ENCODE assay signal across 19 cellular contexts in the genomic region with DNA sequence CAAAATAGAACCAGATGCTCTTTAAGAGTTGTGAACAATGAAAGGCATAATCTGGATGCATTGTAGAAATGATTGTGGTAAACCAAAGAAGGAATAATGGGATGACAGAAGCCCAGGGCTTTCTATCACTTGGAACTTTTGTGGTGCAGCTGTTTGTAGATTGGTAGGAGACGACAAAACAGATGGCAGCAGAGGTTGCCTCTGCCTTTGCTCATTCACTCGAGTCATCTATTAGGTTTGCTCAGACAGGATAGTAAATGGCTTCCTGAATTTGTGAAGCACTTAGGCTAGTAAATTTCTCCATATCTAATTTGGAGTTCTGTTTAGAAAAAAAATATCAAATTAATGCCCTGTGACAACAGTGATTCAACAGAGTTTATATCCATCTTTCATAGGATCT.
DNase-seq lines count a peak whose midpoint lies in the region; ATAC-seq and TF ChIP-seq lines count a peak whose summit lies in the region.
"Had no signal": no experiment of that assay in that cellular context is flagged by ENCODE, and none has a peak within 500 bp of the region (broad histone marks: within the 10 kb centered on the region; RNA-seq: fewer than 3 reads in every experiment).

No MANE protein-coding gene starts in this region.

- H4K8ac ChIP-seq in mesenchymal stem cell (ENCODE audit: low read length) = no peak overlapping the region

- DNase-seq in AG20443 (ENCODE audit: low spot score) (peak; percentile 12), NCI-H2107 (lab: John Stamatoyannopoulos, UW) (peak; percentile 31), mesenchymal stem cell (no peak), SKM-1 (lab: John Stamatoyannopoulos, UW; ENCODE audit: unreplicated experiment) (no peak), KG1 (lab: John Stamatoyannopoulos, UW) (no peak)
- DNase-seq in effector CD4-positive, alpha-beta T cell = no peak
- DNase-seq: activated CD4-positive, alpha-beta T cell treated with anti-CD3 and anti-CD28 coated beads, Interleukin-2, amount 50 U/mL, for 4 hours; activated naive CD4-positive, alpha-beta T cell treated with anti-CD3 and anti-CD28 coated beads for 36 hours; CD4-positive, alpha-beta memory T cell; left cardiac atrium; NCI-H2081; NK-92 treated with Interleukin-12 subunit alpha and Interleukin-12 subunit beta, amount 100 ng/mL, for 24 hours; retina; tibial artery had no signal

- H3K9ac ChIP-seq in mesenchymal stem cell (ENCODE audit: low read length) = no peak overlapping the region

- 32% methylated on average over 1 of the region's 2 CpGs for WGBS in mesenchymal stem cell

- no peaks in the 10 kb centered on the region for H3K9me3 ChIP-seq in mesenchymal stem cell (ENCODE audit: control insufficient read depth, low read length)
- H3K9me3 ChIP-seq: ascending aorta, tibial artery had no signal

- no peak overlapping the region for H3K4me3 ChIP-seq in mesenchymal stem cell (ENCODE audit: insufficient read depth in 1 of 2, low read depth in 1 of 2, low read length in 2 of 2)
- H3K4me3 ChIP-seq: ascending aorta, tibial artery had no signal

- H3K4me2 ChIP-seq in mesenchymal stem cell (ENCODE audit: low read length, poor library complexity, severe bottlenecking) = no peak overlapping the region

- H2BK5ac ChIP-seq in mesenchymal stem cell (ENCODE audit: low read depth, low read length, poor library complexity, severe bottlenecking) = no peak overlapping the region

- H2BK15ac ChIP-seq in mesenchymal stem cell (ENCODE audit: low read depth, poor library complexity, severe bottlenecking) = no peak overlapping the region

- H3K79me1 ChIP-seq in mesenchymal stem cell (replicated peaks; ENCODE audit: low read length, poor library complexity, severe bottlenecking) = peaks cover 2% of the 10 kb centered on the region

- peaks cover 8% of the 10 kb centered on the region for H3K4me1 ChIP-seq in mesenchymal stem cell (ENCODE audit: control insufficient read depth, insufficient read depth, low read depth, low read length)
- H3K4me1 ChIP-seq: ascending aorta, tibial artery had no signal

- H2BK12ac ChIP-seq in mesenchymal stem cell (ENCODE audit: low read length in 2 of 2) = no peak overlapping the region

- H2AK5ac ChIP-seq in mesenchymal stem cell (ENCODE audit: low read length, severe bottlenecking) = no peak overlapping the region

- H3K23ac ChIP-seq in mesenchymal stem cell (ENCODE audit: low read length in 2 of 2) = no peak overlapping the region

- H3K14ac ChIP-seq in mesenchymal stem cell (ENCODE audit: low read length in 2 of 2) = no peak overlapping the region

- H3K4ac ChIP-seq in mesenchymal stem cell (ENCODE audit: low read depth in 1 of 2, low read length in 2 of 2) = no peak overlapping the region

- peak overlapping the region; percentile 26 for H3K27ac ChIP-seq in mesenchymal stem cell (ENCODE audit: low read length, poor library complexity, severe bottlenecking)
- H3K27ac ChIP-seq: ascending aorta, RWPE1, tibial artery had no signal

- no peak overlapping the region for H3K18ac ChIP-seq in mesenchymal stem cell (ENCODE audit: low read depth in 1 of 2, low read length in 2 of 2)

- peak; percentile 48; the same call in 2 of the 3 replicates for ATAC-seq in SK-N-SH treated with all-trans-retinoic acid at 6 μM for 48 hours
- no peak for ATAC-seq in HG02852 (IDR thresholded peaks at IDR 0.05; ENCODE audit: unreplicated experiment)
- ATAC-seq: left cardiac atrium; stimulated activated effector memory CD8-positive, alpha-beta T cell treated with anti-CD3 and anti-CD28 coated beads, Interleukin-12 subunit alpha, Interleukin-12 subunit beta, amount 100 ng/mL, for 72 hours had no signal

- no peak overlapping the region for H4K91ac ChIP-seq in mesenchymal stem cell (ENCODE audit: low read length)

- H3K27me3 ChIP-seq in mesenchymal stem cell (ENCODE audit: control insufficient read depth in 1 of 2, insufficient read depth in 1 of 2, low read length in 2 of 2) = no peaks in the 10 kb centered on the region
- H3K27me3 ChIP-seq: ascending aorta, tibial artery had no signal

- H2AFZ ChIP-seq in mesenchymal stem cell (ENCODE audit: low read depth, low read length) = no peak overlapping the region

- no peak overlapping the region for H2BK120ac ChIP-seq in mesenchymal stem cell (ENCODE audit: low read depth, low read length)

- H3K36me3 ChIP-seq in mesenchymal stem cell (ENCODE audit: control insufficient read depth in 1 of 2, insufficient read depth in 2 of 2, low read depth in 1 of 2, low read length in 2 of 2) = no peaks in the 10 kb centered on the region
- H3K36me3 ChIP-seq: ascending aorta, tibial artery had no signal

TF ChIP-seq in SK-N-SH treated with all-trans-retinoic acid at 6 μM for 48 hours, 23 proteins besides CTCF, POLR2A, EP300 and RAD21:
- TF ChIP-seq TCF4 (CRISPR knock-in tag; IDR thresholded peaks at IDR 0.05; ENCODE audit: borderline replicate concordance) (peak; percentile 62; the same call in 1 of the 2 replicates), ZNF70 (CRISPR knock-in tag; IDR thresholded peaks at IDR 0.05) (no peak), PPARA (CRISPR knock-in tag; IDR thresholded peaks at IDR 0.05; ENCODE audit: borderline replicate concordance) (no peak), SNAI2 (CRISPR knock-in tag; IDR thresholded peaks at IDR 0.05) (no peak), ZC3H10 (CRISPR knock-in tag; IDR thresholded peaks at IDR 0.05) (no peak), ZNF565 (CRISPR knock-in tag; conservative IDR thresholded peaks at IDR 0.05; ENCODE audit: low read depth) (no peak), ARNTL (CRISPR knock-in tag; IDR thresholded peaks at IDR 0.05; ENCODE audit: borderline replicate concordance, low read depth) (no peak), ZNF8 (CRISPR knock-in tag; IDR thresholded peaks at IDR 0.05) (0 out of 2 replicates have a peak, but pooled peaks have one; percentile 22), ISL1 (CRISPR knock-in tag; IDR thresholded peaks at IDR 0.05) (peak; percentile 62), ZFP3 (CRISPR knock-in tag; IDR thresholded peaks at IDR 0.05) (0 out of 2 replicates have a peak, but pooled peaks have one; percentile 18), TOX (CRISPR knock-in tag; IDR thresholded peaks at IDR 0.05; ENCODE audit: borderline replicate concordance) (no peak)
- TF ChIP-seq, protein P1, sequence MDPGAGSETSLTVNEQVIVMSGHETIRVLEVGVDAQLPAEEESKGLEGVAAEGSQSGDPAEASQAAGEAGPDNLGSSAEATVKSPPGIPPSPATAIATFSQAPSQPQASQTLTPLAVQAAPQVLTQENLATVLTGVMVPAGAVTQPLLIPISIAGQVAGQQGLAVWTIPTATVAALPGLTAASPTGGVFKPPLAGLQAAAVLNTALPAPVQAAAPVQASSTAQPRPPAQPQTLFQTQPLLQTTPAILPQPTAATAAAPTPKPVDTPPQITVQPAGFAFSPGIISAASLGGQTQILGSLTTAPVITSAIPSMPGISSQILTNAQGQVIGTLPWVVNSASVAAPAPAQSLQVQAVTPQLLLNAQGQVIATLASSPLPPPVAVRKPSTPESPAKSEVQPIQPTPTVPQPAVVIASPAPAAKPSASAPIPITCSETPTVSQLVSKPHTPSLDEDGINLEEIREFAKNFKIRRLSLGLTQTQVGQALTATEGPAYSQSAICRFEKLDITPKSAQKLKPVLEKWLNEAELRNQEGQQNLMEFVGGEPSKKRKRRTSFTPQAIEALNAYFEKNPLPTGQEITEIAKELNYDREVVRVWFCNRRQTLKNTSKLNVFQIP (CRISPR knock-in tag; IDR thresholded peaks at IDR 0.05; ENCODE audit: borderline replicate concordance, low read depth) = no peak
- TF ChIP-seq, protein P2, sequence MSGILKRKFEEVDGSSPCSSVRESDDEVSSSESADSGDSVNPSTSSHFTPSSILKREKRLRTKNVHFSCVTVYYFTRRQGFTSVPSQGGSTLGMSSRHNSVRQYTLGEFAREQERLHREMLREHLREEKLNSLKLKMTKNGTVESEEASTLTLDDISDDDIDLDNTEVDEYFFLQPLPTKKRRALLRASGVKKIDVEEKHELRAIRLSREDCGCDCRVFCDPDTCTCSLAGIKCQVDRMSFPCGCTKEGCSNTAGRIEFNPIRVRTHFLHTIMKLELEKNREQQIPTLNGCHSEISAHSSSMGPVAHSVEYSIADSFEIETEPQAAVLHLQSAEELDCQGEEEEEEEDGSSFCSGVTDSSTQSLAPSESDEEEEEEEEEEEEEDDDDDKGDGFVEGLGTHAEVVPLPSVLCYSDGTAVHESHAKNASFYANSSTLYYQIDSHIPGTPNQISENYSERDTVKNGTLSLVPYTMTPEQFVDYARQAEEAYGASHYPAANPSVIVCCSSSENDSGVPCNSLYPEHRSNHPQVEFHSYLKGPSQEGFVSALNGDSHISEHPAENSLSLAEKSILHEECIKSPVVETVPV (CRISPR knock-in tag; IDR thresholded peaks at IDR 0.05) = no peak
- TF ChIP-seq, protein P3, sequence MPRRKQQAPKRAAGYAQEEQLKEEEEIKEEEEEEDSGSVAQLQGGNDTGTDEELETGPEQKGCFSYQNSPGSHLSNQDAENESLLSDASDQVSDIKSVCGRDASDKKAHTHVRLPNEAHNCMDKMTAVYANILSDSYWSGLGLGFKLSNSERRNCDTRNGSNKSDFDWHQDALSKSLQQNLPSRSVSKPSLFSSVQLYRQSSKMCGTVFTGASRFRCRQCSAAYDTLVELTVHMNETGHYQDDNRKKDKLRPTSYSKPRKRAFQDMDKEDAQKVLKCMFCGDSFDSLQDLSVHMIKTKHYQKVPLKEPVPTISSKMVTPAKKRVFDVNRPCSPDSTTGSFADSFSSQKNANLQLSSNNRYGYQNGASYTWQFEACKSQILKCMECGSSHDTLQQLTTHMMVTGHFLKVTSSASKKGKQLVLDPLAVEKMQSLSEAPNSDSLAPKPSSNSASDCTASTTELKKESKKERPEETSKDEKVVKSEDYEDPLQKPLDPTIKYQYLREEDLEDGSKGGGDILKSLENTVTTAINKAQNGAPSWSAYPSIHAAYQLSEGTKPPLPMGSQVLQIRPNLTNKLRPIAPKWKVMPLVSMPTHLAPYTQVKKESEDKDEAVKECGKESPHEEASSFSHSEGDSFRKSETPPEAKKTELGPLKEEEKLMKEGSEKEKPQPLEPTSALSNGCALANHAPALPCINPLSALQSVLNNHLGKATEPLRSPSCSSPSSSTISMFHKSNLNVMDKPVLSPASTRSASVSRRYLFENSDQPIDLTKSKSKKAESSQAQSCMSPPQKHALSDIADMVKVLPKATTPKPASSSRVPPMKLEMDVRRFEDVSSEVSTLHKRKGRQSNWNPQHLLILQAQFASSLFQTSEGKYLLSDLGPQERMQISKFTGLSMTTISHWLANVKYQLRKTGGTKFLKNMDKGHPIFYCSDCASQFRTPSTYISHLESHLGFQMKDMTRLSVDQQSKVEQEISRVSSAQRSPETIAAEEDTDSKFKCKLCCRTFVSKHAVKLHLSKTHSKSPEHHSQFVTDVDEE (CRISPR knock-in tag; IDR thresholded peaks at IDR 0.05) = peak; percentile 55; the same call in 1 of the 2 replicates
TF ChIP-seq in SK-N-SH treated with all-trans-retinoic acid at 6 μM for 48 hours: peak in this region for 5.

Comparison
In these comparisons a context has a peak if more than half of its experiments do, and no peak if none do; other contexts are left out.
1. DNase-seq: peak in AG20443 (single experiment) and NCI-H2107 (single experiment); none in mesenchymal stem cell (single experiment), effector CD4-positive, alpha-beta T cell (single experiment), SKM-1 (single experiment) and KG1 (single experiment).